In genomic region chr17:81959362-81960129, GRCh38 we compare ENCODE assay signal across 9 cellular contexts. TPM values are rescaled to one million over a fixed set of nuclear protein-coding genes. Genes with fewer than 3 reads are reported as not detected.
DNase-seq lines count a peak whose midpoint lies in the region; ATAC-seq, FAIRE-seq and TF ChIP-seq lines count a peak whose summit lies in the region.
"Had no signal": no experiment of that assay in that cellular context is flagged by ENCODE, and none has a peak within 500 bp of the region (broad histone marks: within the 10 kb centered on the region; RNA-seq: fewer than 3 reads in every experiment).

No MANE protein-coding gene starts in this region.

- H3K4me1 ChIP-seq in Loucy (ENCODE audit: insufficient read depth, low read length, poor library complexity, severe bottlenecking) (no peaks in the 10 kb centered on the region), HepG2 (ENCODE audit: insufficient read depth, low read length) (peaks cover 70% of the 10 kb centered on the region)

- POLR2A ChIA-PET in HepG2 (lab: Yijun Ruan, JAX), result interaction anchor here (0.6 to 7.0 kb wide), 13 partner anchors 8 to 78 kb away, joined by 3 to 406 read pairs (median 15); partner anchors contain the start of genes ASPSCR1, CENPX, DCXR and LRRC45

- H3K79me2 ChIP-seq in Loucy (ENCODE audit: insufficient read depth, low read length) (no peaks in the 10 kb centered on the region), HepG2 (ENCODE audit: insufficient read depth, low read length) (peaks cover 63% of the 10 kb centered on the region)

- H3K9me2 ChIP-seq in Loucy (replicated peaks; ENCODE audit: low read depth, low read length), result no peaks in the 10 kb centered on the region

- intact Hi-C loops in HepG2 (cut with micrococcal nuclease; ENCODE audit: unreplicated experiment), result loop anchor here (2.0 kb wide), 1 partner anchor 35 kb away; no protein-coding TSS in a partner anchor

- peak; percentile 100 for TF ChIP-seq RAD21 in HepG2 (CRISPR knock-in tag; IDR thresholded peaks at IDR 0.05)

- in situ Hi-C loops in HepG2 (cut with HindIII; ENCODE audit: extremely low pct_ligation_motif_present, low pct_unique_long_range_greater_than_20kb), result loop anchor here (5.0 kb wide), 2 partner anchors 38 to 63 kb away; partner anchors contain the start of genes CENPX and LRRC45

- CTCF ChIA-PET in HepG2 (lab: Yijun Ruan, JAX; ENCODE audit: low intra/inter-chr PET ratio, low total read pairs), result interaction anchor here (1.0 to 4.7 kb wide), 10 partner anchors 10 to 78 kb away, joined by 4 to 181 read pairs (median 20); partner anchors contain the start of genes ASPSCR1, CENPX, DCXR and LRRC45

- no peak overlapping the region for H3K9ac ChIP-seq in Loucy (ENCODE audit: low read depth, low read length, poor library complexity, severe bottlenecking)
- peak overlapping the region; percentile 99 for H3K9ac ChIP-seq in HepG2 (ENCODE audit: insufficient read depth, low read depth, low read length)

- no peak for FAIRE-seq in HepG2 (lab: Jason Lieb, UNC)

- BruUV-seq in HepG2 (replicated peaks; lab: Mats Ljungman, UMichigan), result no TSS peak

- H3K27me3 ChIP-seq in Loucy (ENCODE audit: insufficient read depth, low read length, poor library complexity, severe bottlenecking), result no peaks in the 10 kb centered on the region
- no peaks in the 10 kb centered on the region; a peak in 1 of 5 replicates for H3K27me3 ChIP-seq in HepG2 (ENCODE audit: control insufficient read depth in 1 of 2, insufficient read depth in 2 of 2, low read length in 2 of 2)

- H4K20me1 ChIP-seq in Loucy (ENCODE audit: insufficient read depth, low read length, poor library complexity, severe bottlenecking) (no peaks in the 10 kb centered on the region), HepG2 (ENCODE audit: insufficient read depth, low read length) (peaks cover 21% of the 10 kb centered on the region)

- H3K36me3 ChIP-seq in Loucy (ENCODE audit: insufficient read depth, low read length), result no peaks in the 10 kb centered on the region
- H3K36me3 ChIP-seq in HepG2 (replicated peaks in 1 of 2; ENCODE audit: control insufficient read depth in 1 of 2, insufficient read depth in 2 of 2, low read length in 2 of 2), result peaks cover 26 to 46% of the 10 kb centered on the region in 2 experiments

- H3K4me2 ChIP-seq in Loucy (ENCODE audit: low read depth, low read length, poor library complexity, severe bottlenecking) (no peak overlapping the region), HepG2 (ENCODE audit: low read depth, low read length) (peak overlapping the region; percentile 99)

- H3K4me3 ChIP-seq in Loucy (ENCODE audit: low read length, poor library complexity, severe bottlenecking), result no peak overlapping the region
- peak overlapping the region; percentile 95 to 97 (median 96) for H3K4me3 ChIP-seq in HepG2 (replicated peaks in 1 of 3; ENCODE audit: insufficient read depth in 1 of 3, low read depth in 2 of 3, low read length in 3 of 3)

- TF ChIP-seq EP300 in HepG2 (IDR thresholded peaks at IDR 0.05; ENCODE audit: low read depth in 2 of 2, low read length in 2 of 2), result peak in 1 of 2 experiments; percentile 5; a peak in 1 of 4 replicates
- no peak for TF ChIP-seq EP300 in HepG2 (CRISPR knock-in tag; IDR thresholded peaks at IDR 0.05; ENCODE audit: borderline replicate concordance)

- H2AFZ ChIP-seq in Loucy (ENCODE audit: low read length) (peak overlapping the region; percentile 77; the same call in 1 of the 2 replicates), HepG2 (ENCODE audit: low read length) (no peak overlapping the region)

- no peaks in the 10 kb centered on the region for H3K9me3 ChIP-seq in Loucy (ENCODE audit: insufficient read depth, low read depth, low read length)
- no peaks in the 10 kb centered on the region for H3K9me3 ChIP-seq in HepG2 (ENCODE audit: low read length)

- TF ChIP-seq CTCF in Loucy (conservative IDR thresholded peaks at IDR 0.05; ENCODE audit: low read length) (peak; percentile 66), HepG2 (CRISPR knock-in tag; IDR thresholded peaks at IDR 0.05) (peak; percentile 80)

- H3K27ac ChIP-seq in HepG2 (ENCODE audit: extremely low read length, insufficient read depth, low read length), result peak overlapping the region; percentile 86

- ATAC-seq in HepG2, result peak; percentile 49
- ATAC-seq in HG03175 (IDR thresholded peaks at IDR 0.05; ENCODE audit: unreplicated experiment), result no peak

- 1% methylated on average over 11 of the region's 112 CpGs for WGBS in HepG2 (ENCODE audit: low lambda C conversion rate)

- TF ChIP-seq POLR2A in HepG2 (IDR thresholded peaks at IDR 0.05; ENCODE audit: insufficient read depth in 1 of 2, low read depth in 2 of 2, low read length in 2 of 2), result no peak

- peak; percentile 45 to 77 (median 75) for DNase-seq in NCI-H1417 (lab: John Stamatoyannopoulos, UW)
- DNase-seq in NCI-H1417 treated with DMSO at 0.1 percent for 48 hours (lab: John Stamatoyannopoulos, UW), result no peak
- DNase-seq in activated CD4-positive, CD25-positive, alpha-beta regulatory T cell treated with anti-CD3 and anti-CD28 coated beads, Interleukin-2, amount 50 U/mL, for 16 hours (ENCODE audit: low read depth, low spot score), result peak; percentile 62
- DNase-seq in central memory CD4-positive, alpha-beta T cell, result peak; percentile 80
- peak; percentile 40 for DNase-seq in HepG2 (ENCODE audit: low spot score)
- peak; percentile 54 to 81 (median 77) for DNase-seq in stimulated activated CD4-positive, alpha-beta T cell treated with anti-CD3 and anti-CD28 coated beads, TNF-alpha, amount 100 ng/mL, for 1 hour (ENCODE audit: low read depth in 3 of 3, low spot score in 1 of 3)

- H3F3A ChIP-seq in Loucy (ENCODE audit: low read depth), result peaks cover 2% of the 10 kb centered on the region; the same call in 1 of the 2 replicates

RNA-seq across cellular contexts. Expression of gene NOTUM, which starts 1.4 kb away (rescaled TPM):
- total RNA-seq in HepG2 (2016; rRNA removed; fragmentation: Illumina TruSeq; extraction: Trizol), result 67.7 and 160 TPM in 2 replicates
- 84.5 and 93.0 TPM in 2 replicates for total RNA-seq in HepG2 (2016; cell fraction: cytosol; rRNA removed; fragmentation: Illumina TruSeq; extraction: Trizol; ENCODE audit: low read depth)
- total RNA-seq in HepG2 (2016; cell fraction: insoluble cytoplasmic fraction; rRNA removed; fragmentation: Illumina TruSeq; extraction: Trizol), result 57.7 and 164 TPM in 2 replicates
- 135 and 136 TPM in 2 replicates for total RNA-seq in HepG2 (2016; cell fraction: membrane; rRNA removed; fragmentation: Illumina TruSeq; extraction: Trizol)
- total RNA-seq in HepG2 (2016; cell fraction: nucleus; rRNA removed; fragmentation: Illumina TruSeq; extraction: Trizol), result 135 and 163 TPM in 2 replicates
- polyA plus RNA-seq in HepG2 (2011; rRNA removed), result 150 and 181 TPM in 2 replicates
- 114 and 236 TPM in 2 replicates for polyA plus RNA-seq in HepG2 (2011; cell fraction: cytosol; rRNA removed)
- polyA plus RNA-seq in HepG2 (2011; cell fraction: nucleus; rRNA removed), result 458 and 622 TPM in 2 replicates
- 125 and 195 TPM in 2 replicates for polyA plus RNA-seq in HepG2 (2012)
- polyA plus RNA-seq in HepG2 (2016; cell fraction: cytosol; fragmentation: Illumina TruSeq; extraction: Trizol; ENCODE audit: low read depth), result 88.8 and 91.1 TPM in 2 replicates
- polyA plus RNA-seq in HepG2 (2016; cell fraction: insoluble cytoplasmic fraction; fragmentation: Illumina TruSeq; extraction: Trizol; ENCODE audit: low read depth), result 83.8 and 101 TPM in 2 replicates
- 141 and 157 TPM in 2 replicates for polyA plus RNA-seq in HepG2 (2016; cell fraction: membrane; fragmentation: Illumina TruSeq; extraction: Trizol; ENCODE audit: low read depth)
- 380 and 399 TPM in 2 replicates for polyA plus RNA-seq in HepG2 (2016; cell fraction: nucleus; fragmentation: Illumina TruSeq; extraction: Trizol; ENCODE audit: insufficient read depth, low read depth)
- polyA minus RNA-seq in HepG2 (2011; rRNA and poly(A)+ RNA removed; ENCODE audit: low replicate concordance), result 0.49 and 206 TPM in 2 replicates
- 89.1 and 107 TPM in 2 replicates for polyA minus RNA-seq in HepG2 (2011; cell fraction: cytosol; rRNA and poly(A)+ RNA removed)
- polyA minus RNA-seq in HepG2 (2011; cell fraction: nucleus; rRNA and poly(A)+ RNA removed), result 78.2 and 93.7 TPM in 2 replicates

RNA-seq across cellular contexts. Expression of gene MYADML2, which starts 12.5 kb away (rescaled TPM):
- not detected in 2 replicates for total RNA-seq in HepG2 (2016; rRNA removed; fragmentation: Illumina TruSeq; extraction: Trizol)
- not detected in 2 replicates for total RNA-seq in HepG2 (2016; cell fraction: cytosol; rRNA removed; fragmentation: Illumina TruSeq; extraction: Trizol; ENCODE audit: low read depth)
- total RNA-seq in HepG2 (2016; cell fraction: insoluble cytoplasmic fraction; rRNA removed; fragmentation: Illumina TruSeq; extraction: Trizol), result not detected in 2 replicates
- total RNA-seq in HepG2 (2016; cell fraction: membrane; rRNA removed; fragmentation: Illumina TruSeq; extraction: Trizol), result not detected in 2 replicates
- not detected in 2 replicates for total RNA-seq in HepG2 (2016; cell fraction: nucleus; rRNA removed; fragmentation: Illumina TruSeq; extraction: Trizol)
- polyA plus RNA-seq in HepG2 (2011; rRNA removed), result not detected in 2 replicates
- not detected in 2 replicates for polyA plus RNA-seq in HepG2 (2011; cell fraction: cytosol; rRNA removed)
- polyA plus RNA-seq in HepG2 (2011; cell fraction: nucleus; rRNA removed), result not detected in 2 replicates
- 0.07 TPM in 1 of 2 replicates, not detected in the other for polyA plus RNA-seq in HepG2 (2012)
- polyA plus RNA-seq in HepG2 (2016; cell fraction: cytosol; fragmentation: Illumina TruSeq; extraction: Trizol; ENCODE audit: low read depth), result not detected in 2 replicates
- polyA plus RNA-seq in HepG2 (2016; cell fraction: insoluble cytoplasmic fraction; fragmentation: Illumina TruSeq; extraction: Trizol; ENCODE audit: low read depth), result not detected in 2 replicates
- polyA plus RNA-seq in HepG2 (2016; cell fraction: membrane; fragmentation: Illumina TruSeq; extraction: Trizol; ENCODE audit: low read depth), result not detected in 2 replicates
- not detected in 2 replicates for polyA plus RNA-seq in HepG2 (2016; cell fraction: nucleus; fragmentation: Illumina TruSeq; extraction: Trizol; ENCODE audit: insufficient read depth, low read depth)
- 0.05 TPM in 1 of 2 replicates, not detected in the other for polyA minus RNA-seq in HepG2 (2011; rRNA and poly(A)+ RNA removed; ENCODE audit: low replicate concordance)
- not detected in 2 replicates for polyA minus RNA-seq in HepG2 (2011; cell fraction: cytosol; rRNA and poly(A)+ RNA removed)
- polyA minus RNA-seq in HepG2 (2011; cell fraction: nucleus; rRNA and poly(A)+ RNA removed), result not detected in 2 replicates
- total RNA-seq: renal cortical epithelial cell had no signal

RNA-seq across cellular contexts. Expression of gene ASPSCR1, which starts 17.9 kb away (rescaled TPM):
- 221 and 314 TPM in 2 replicates for total RNA-seq in HepG2 (2016; rRNA removed; fragmentation: Illumina TruSeq; extraction: Trizol)
- total RNA-seq in HepG2 (2016; cell fraction: cytosol; rRNA removed; fragmentation: Illumina TruSeq; extraction: Trizol; ENCODE audit: low read depth), result 180 and 228 TPM in 2 replicates
- 219 and 327 TPM in 2 replicates for total RNA-seq in HepG2 (2016; cell fraction: insoluble cytoplasmic fraction; rRNA removed; fragmentation: Illumina TruSeq; extraction: Trizol)
- total RNA-seq in HepG2 (2016; cell fraction: membrane; rRNA removed; fragmentation: Illumina TruSeq; extraction: Trizol), result 207 and 283 TPM in 2 replicates
- total RNA-seq in HepG2 (2016; cell fraction: nucleus; rRNA removed; fragmentation: Illumina TruSeq; extraction: Trizol), result 184 and 224 TPM in 2 replicates
- 257 and 274 TPM in 2 replicates for polyA plus RNA-seq in HepG2 (2011; rRNA removed)
- polyA plus RNA-seq in HepG2 (2011; cell fraction: cytosol; rRNA removed), result 164 and 428 TPM in 2 replicates
- polyA plus RNA-seq in HepG2 (2011; cell fraction: nucleus; rRNA removed), result 988 and 1,754 TPM in 2 replicates
- 102 and 190 TPM in 2 replicates for polyA plus RNA-seq in HepG2 (2012)
- polyA plus RNA-seq in HepG2 (2016; cell fraction: cytosol; fragmentation: Illumina TruSeq; extraction: Trizol; ENCODE audit: low read depth), result 154 and 193 TPM in 2 replicates
- polyA plus RNA-seq in HepG2 (2016; cell fraction: insoluble cytoplasmic fraction; fragmentation: Illumina TruSeq; extraction: Trizol; ENCODE audit: low read depth), result 188 and 212 TPM in 2 replicates
- polyA plus RNA-seq in HepG2 (2016; cell fraction: membrane; fragmentation: Illumina TruSeq; extraction: Trizol; ENCODE audit: low read depth), result 186 and 218 TPM in 2 replicates
- polyA plus RNA-seq in HepG2 (2016; cell fraction: nucleus; fragmentation: Illumina TruSeq; extraction: Trizol; ENCODE audit: insufficient read depth, low read depth), result 413 and 420 TPM in 2 replicates
- polyA minus RNA-seq in HepG2 (2011; rRNA and poly(A)+ RNA removed; ENCODE audit: low replicate concordance), result 26.8 and 276 TPM in 2 replicates
- 97.1 and 133 TPM in 2 replicates for polyA minus RNA-seq in HepG2 (2011; cell fraction: cytosol; rRNA and poly(A)+ RNA removed)
- polyA minus RNA-seq in HepG2 (2011; cell fraction: nucleus; rRNA and poly(A)+ RNA removed), result 107 and 152 TPM in 2 replicates

RNA-seq across cellular contexts. Expression of gene PYCR1, which starts 22.4 kb away (rescaled TPM):
- 323 and 338 TPM in 2 replicates for total RNA-seq in HepG2 (2016; rRNA removed; fragmentation: Illumina TruSeq; extraction: Trizol)
- total RNA-seq in HepG2 (2016; cell fraction: cytosol; rRNA removed; fragmentation: Illumina TruSeq; extraction: Trizol; ENCODE audit: low read depth), result 107 and 137 TPM in 2 replicates
- total RNA-seq in HepG2 (2016; cell fraction: insoluble cytoplasmic fraction; rRNA removed; fragmentation: Illumina TruSeq; extraction: Trizol), result 327 and 331 TPM in 2 replicates
- 233 and 286 TPM in 2 replicates for total RNA-seq in HepG2 (2016; cell fraction: membrane; rRNA removed; fragmentation: Illumina TruSeq; extraction: Trizol)
- total RNA-seq in HepG2 (2016; cell fraction: nucleus; rRNA removed; fragmentation: Illumina TruSeq; extraction: Trizol), result 125 and 146 TPM in 2 replicates
- 338 and 382 TPM in 2 replicates for polyA plus RNA-seq in HepG2 (2011; rRNA removed)
- polyA plus RNA-seq in HepG2 (2011; cell fraction: cytosol; rRNA removed), result 241 and 431 TPM in 2 replicates
- polyA plus RNA-seq in HepG2 (2011; cell fraction: nucleus; rRNA removed), result 366 and 457 TPM in 2 replicates
- 191 and 311 TPM in 2 replicates for polyA plus RNA-seq in HepG2 (2012)
- 130 and 165 TPM in 2 replicates for polyA plus RNA-seq in HepG2 (2016; cell fraction: cytosol; fragmentation: Illumina TruSeq; extraction: Trizol; ENCODE audit: low read depth)
- polyA plus RNA-seq in HepG2 (2016; cell fraction: insoluble cytoplasmic fraction; fragmentation: Illumina TruSeq; extraction: Trizol; ENCODE audit: low read depth), result 344 and 389 TPM in 2 replicates
- 207 and 239 TPM in 2 replicates for polyA plus RNA-seq in HepG2 (2016; cell fraction: membrane; fragmentation: Illumina TruSeq; extraction: Trizol; ENCODE audit: low read depth)
- polyA plus RNA-seq in HepG2 (2016; cell fraction: nucleus; fragmentation: Illumina TruSeq; extraction: Trizol; ENCODE audit: insufficient read depth, low read depth), result 253 and 265 TPM in 2 replicates
- polyA minus RNA-seq in HepG2 (2011; rRNA and poly(A)+ RNA removed; ENCODE audit: low replicate concordance), result 104 and 478 TPM in 2 replicates
- polyA minus RNA-seq in HepG2 (2011; cell fraction: cytosol; rRNA and poly(A)+ RNA removed), result 138 and 160 TPM in 2 replicates
- polyA minus RNA-seq in HepG2 (2011; cell fraction: nucleus; rRNA and poly(A)+ RNA removed), result 31.5 and 42.4 TPM in 2 replicates

RNA-seq across cellular contexts. Expression of gene MAFG, which starts 32.0 kb away (rescaled TPM):
- total RNA-seq in HepG2 (2016; rRNA removed; fragmentation: Illumina TruSeq; extraction: Trizol), result 12.4 and 14.5 TPM in 2 replicates
- 2.1 and 2.3 TPM in 2 replicates for total RNA-seq in HepG2 (2016; cell fraction: cytosol; rRNA removed; fragmentation: Illumina TruSeq; extraction: Trizol; ENCODE audit: low read depth)
- 9.8 and 14.7 TPM in 2 replicates for total RNA-seq in HepG2 (2016; cell fraction: insoluble cytoplasmic fraction; rRNA removed; fragmentation: Illumina TruSeq; extraction: Trizol)
- 7.6 TPM in 2 replicates for total RNA-seq in HepG2 (2016; cell fraction: membrane; rRNA removed; fragmentation: Illumina TruSeq; extraction: Trizol)
- total RNA-seq in HepG2 (2016; cell fraction: nucleus; rRNA removed; fragmentation: Illumina TruSeq; extraction: Trizol), result 15.5 and 16.7 TPM in 2 replicates
- 20.0 TPM in 2 replicates for polyA plus RNA-seq in HepG2 (2011; rRNA removed)
- 17.1 and 19.4 TPM in 2 replicates for polyA plus RNA-seq in HepG2 (2011; cell fraction: cytosol; rRNA removed)
- polyA plus RNA-seq in HepG2 (2011; cell fraction: nucleus; rRNA removed), result 98.2 and 128 TPM in 2 replicates
- polyA plus RNA-seq in HepG2 (2012), result 16.1 and 26.5 TPM in 2 replicates
- polyA plus RNA-seq in HepG2 (2016; cell fraction: cytosol; fragmentation: Illumina TruSeq; extraction: Trizol; ENCODE audit: low read depth), result 1.4 and 1.6 TPM in 2 replicates
- polyA plus RNA-seq in HepG2 (2016; cell fraction: insoluble cytoplasmic fraction; fragmentation: Illumina TruSeq; extraction: Trizol; ENCODE audit: low read depth), result 9.2 and 10.7 TPM in 2 replicates
- polyA plus RNA-seq in HepG2 (2016; cell fraction: membrane; fragmentation: Illumina TruSeq; extraction: Trizol; ENCODE audit: low read depth), result 4.3 and 4.6 TPM in 2 replicates
- 38.9 and 41.8 TPM in 2 replicates for polyA plus RNA-seq in HepG2 (2016; cell fraction: nucleus; fragmentation: Illumina TruSeq; extraction: Trizol; ENCODE audit: insufficient read depth, low read depth)
- 16.8 and 26.4 TPM in 2 replicates for polyA minus RNA-seq in HepG2 (2011; rRNA and poly(A)+ RNA removed; ENCODE audit: low replicate concordance)
- polyA minus RNA-seq in HepG2 (2011; cell fraction: cytosol; rRNA and poly(A)+ RNA removed), result 8.0 and 9.5 TPM in 2 replicates
- 11.9 and 15.8 TPM in 2 replicates for polyA minus RNA-seq in HepG2 (2011; cell fraction: nucleus; rRNA and poly(A)+ RNA removed)
